In genomic region chr10:97736403-97736901, GRCh38 we compare ENCODE assay signal across 8 cellular contexts. TPM values are rescaled to one million over a fixed set of nuclear protein-coding genes. Genes with fewer than 3 reads are reported as not detected.
A peak's percentile ranks its signal among the peaks of the same experiment; 100 is the strongest.
DNase-seq lines count a peak whose midpoint lies in the region; ATAC-seq and TF ChIP-seq lines count a peak whose summit lies in the region.

No MANE protein-coding gene starts in this region.

- DNase-seq in left cardiac atrium (no peak), cortex of kidney (lab: John Stamatoyannopoulos, UW) (no peak), NCI-H1436 treated with DMSO at 0.1 percent for 48 hours (lab: John Stamatoyannopoulos, UW) (no peak)
- DNase-seq in stimulated activated naive CD8-positive, alpha-beta T cell treated with anti-CD3 and anti-CD28 coated beads, Interleukin-15, Interleukin-2, amounts not matched to agents 100 U/mL and 50 U/mL, for 24 hours, result no peak

- intact Hi-C loops in left cardiac atrium (cut with DNase I), result loop anchor here in 1 of 2 donors (5.0 kb wide), 1 partner anchor 34 kb away; no protein-coding TSS in a partner anchor

- ATAC-seq in GM18868 (IDR thresholded peaks at IDR 0.05; ENCODE audit: unreplicated experiment), result peak; percentile 66
- ATAC-seq in HG02885 (IDR thresholded peaks at IDR 0.05; ENCODE audit: poor library complexity, unreplicated experiment), result peak; percentile 37
- ATAC-seq in SK-N-SH treated with all-trans-retinoic acid at 6 μM for 48 hours, result peak; percentile 24
- ATAC-seq in left cardiac atrium, result peak; percentile 9 to 20
- ATAC-seq in stimulated activated naive CD8-positive, alpha-beta T cell treated with anti-CD3 and anti-CD28 coated beads, Interleukin-15, Interleukin-2, amounts not matched to agents 100 U/mL and 50 U/mL, for 24 hours, result peak; percentile 10
- ATAC-seq in HG02759 (IDR thresholded peaks at IDR 0.05; ENCODE audit: unreplicated experiment), result no peak

TF ChIP-seq in SK-N-SH treated with all-trans-retinoic acid at 6 μM for 48 hours, 23 proteins besides CTCF, POLR2A, EP300 and RAD21:
- TF ChIP-seq BACH2 (CRISPR knock-in tag; IDR thresholded peaks at IDR 0.05; ENCODE audit: borderline replicate concordance) (no peak), PPARA (CRISPR knock-in tag; IDR thresholded peaks at IDR 0.05; ENCODE audit: borderline replicate concordance) (no peak), OSR1 (CRISPR knock-in tag; IDR thresholded peaks at IDR 0.05) (no peak), ZFP3 (CRISPR knock-in tag; IDR thresholded peaks at IDR 0.05) (no peak), ISL1 (CRISPR knock-in tag; IDR thresholded peaks at IDR 0.05) (no peak), POU6F1 (CRISPR knock-in tag; IDR thresholded peaks at IDR 0.05; ENCODE audit: borderline replicate concordance, low read depth) (no peak), TOX (CRISPR knock-in tag; IDR thresholded peaks at IDR 0.05; ENCODE audit: borderline replicate concordance) (no peak), ZC3H10 (CRISPR knock-in tag; IDR thresholded peaks at IDR 0.05) (no peak), ZNF70 (CRISPR knock-in tag; IDR thresholded peaks at IDR 0.05) (no peak), ZNF8 (CRISPR knock-in tag; IDR thresholded peaks at IDR 0.05) (no peak), CSRNP3 (CRISPR knock-in tag; IDR thresholded peaks at IDR 0.05) (no peak), SNAI2 (CRISPR knock-in tag; IDR thresholded peaks at IDR 0.05) (no peak), ZNF565 (CRISPR knock-in tag; conservative IDR thresholded peaks at IDR 0.05; ENCODE audit: low read depth) (no peak)
- TF ChIP-seq, protein P1, sequence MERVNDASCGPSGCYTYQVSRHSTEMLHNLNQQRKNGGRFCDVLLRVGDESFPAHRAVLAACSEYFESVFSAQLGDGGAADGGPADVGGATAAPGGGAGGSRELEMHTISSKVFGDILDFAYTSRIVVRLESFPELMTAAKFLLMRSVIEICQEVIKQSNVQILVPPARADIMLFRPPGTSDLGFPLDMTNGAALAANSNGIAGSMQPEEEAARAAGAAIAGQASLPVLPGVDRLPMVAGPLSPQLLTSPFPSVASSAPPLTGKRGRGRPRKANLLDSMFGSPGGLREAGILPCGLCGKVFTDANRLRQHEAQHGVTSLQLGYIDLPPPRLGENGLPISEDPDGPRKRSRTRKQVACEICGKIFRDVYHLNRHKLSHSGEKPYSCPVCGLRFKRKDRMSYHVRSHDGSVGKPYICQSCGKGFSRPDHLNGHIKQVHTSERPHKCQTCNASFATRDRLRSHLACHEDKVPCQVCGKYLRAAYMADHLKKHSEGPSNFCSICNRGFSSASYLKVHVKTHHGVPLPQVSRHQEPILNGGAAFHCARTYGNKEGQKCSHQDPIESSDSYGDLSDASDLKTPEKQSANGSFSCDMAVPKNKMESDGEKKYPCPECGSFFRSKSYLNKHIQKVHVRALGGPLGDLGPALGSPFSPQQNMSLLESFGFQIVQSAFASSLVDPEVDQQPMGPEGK (CRISPR knock-in tag; IDR thresholded peaks at IDR 0.05; ENCODE audit: borderline replicate concordance), result no peak

RNA-seq across cellular contexts. Expression of gene ZFYVE27, which starts 0.5 kb away (rescaled TPM):
- total RNA-seq in left cardiac atrium, result 10 to 100 TPM; 15.7 to 19.5 TPM

RNA-seq across cellular contexts. Expression of gene MARVELD1, which starts 22.9 kb away (rescaled TPM):
- total RNA-seq in left cardiac atrium, result 10 to 100 TPM; 16.3 to 17.4 TPM

RNA-seq across cellular contexts. Expression of gene SFRP5, which starts 35.3 kb away (rescaled TPM):
- 10 to 100 TPM; 38.9 to 83.6 TPM for total RNA-seq in left cardiac atrium

RNA-seq across cellular contexts. Expression of gene AVPI1, which starts 49.4 kb away (rescaled TPM):
- total RNA-seq in left cardiac atrium, result 10 to 100 TPM; 13.2 to 16.3 TPM
